Comparison of ENCODE assay signal across 3 cellular contexts in genomic region chr17:68108313-68109000, GRCh38.
TF ChIP-seq lines count a peak whose summit lies in the region.

No MANE protein-coding gene starts in this region.

TF ChIP-seq in HepG2, 621 proteins besides CTCF, POLR2A, EP300 and RAD21:
- TF ChIP-seq MAFF (IDR thresholded peaks at IDR 0.05; ENCODE audit: low read depth, low read length) (peak; percentile 60; the same call in 1 of the 2 replicates), CHD4 (IDR thresholded peaks at IDR 0.05; ENCODE audit: borderline replicate concordance, low read length) (peak; percentile 61; the same call in 1 of the 2 replicates), MEF2D (CRISPR knock-in tag; IDR thresholded peaks at IDR 0.05) (no peak), MED13 (CRISPR knock-in tag; IDR thresholded peaks at IDR 0.05) (no peak), ZNF280D (CRISPR knock-in tag; IDR thresholded peaks at IDR 0.05) (peak; percentile 77; the same call in 1 of the 2 replicates), ZFP36L2 (CRISPR knock-in tag; IDR thresholded peaks at IDR 0.05) (no peak), NR2F6 (IDR thresholded peaks at IDR 0.05) (no peak), NR2F6 (CRISPR knock-in tag; IDR thresholded peaks at IDR 0.05) (no peak), ZMYM3 (CRISPR knock-in tag; IDR thresholded peaks at IDR 0.05) (peak; percentile 43; the same call in 1 of the 2 replicates), MAFK (conservative IDR thresholded peaks at IDR 0.05 in 1 of 2, IDR thresholded peaks at IDR 0.05 in 1 of 2; ENCODE audit: low read length in 2 of 2) (peak; percentile 61 to 77)
- TF ChIP-seq, protein P1, sequence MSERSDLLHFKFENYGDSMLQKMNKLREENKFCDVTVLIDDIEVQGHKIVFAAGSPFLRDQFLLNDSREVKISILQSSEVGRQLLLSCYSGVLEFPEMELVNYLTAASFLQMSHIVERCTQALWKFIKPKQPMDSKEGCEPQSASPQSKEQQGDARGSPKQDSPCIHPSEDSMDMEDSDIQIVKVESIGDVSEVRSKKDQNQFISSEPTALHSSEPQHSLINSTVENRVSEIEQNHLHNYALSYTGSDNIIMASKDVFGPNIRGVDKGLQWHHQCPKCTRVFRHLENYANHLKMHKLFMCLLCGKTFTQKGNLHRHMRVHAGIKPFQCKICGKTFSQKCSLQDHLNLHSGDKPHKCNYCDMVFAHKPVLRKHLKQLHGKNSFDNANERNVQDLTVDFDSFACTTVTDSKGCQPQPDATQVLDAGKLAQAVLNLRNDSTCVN (CRISPR knock-in tag; IDR thresholded peaks at IDR 0.05; ENCODE audit: borderline replicate concordance) = no peak
- TF ChIP-seq, protein P2, sequence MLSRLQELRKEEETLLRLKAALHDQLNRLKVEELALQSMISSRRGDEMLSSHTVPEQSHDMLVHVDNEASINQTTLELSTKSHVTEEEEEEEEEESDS (CRISPR knock-in tag; IDR thresholded peaks at IDR 0.05; ENCODE audit: borderline replicate concordance) = no peak

TF ChIP-seq in IMR-90, 13 proteins besides CTCF, POLR2A, EP300 and RAD21:
- TF ChIP-seq RCOR1 (IDR thresholded peaks at IDR 0.05; ENCODE audit: insufficient replicate concordance, low read length) (no peak), MAFK (IDR thresholded peaks at IDR 0.05; ENCODE audit: low read depth, low read length) (0 out of 2 replicates have a peak, but pooled peaks have one; percentile 22)

TF ChIP-seq in K562, 482 proteins besides CTCF, POLR2A, EP300 and RAD21:
- peak; percentile 67 for TF ChIP-seq ZNF316 (IDR thresholded peaks at IDR 0.05)
- TF ChIP-seq SMARCC2 (IDR thresholded peaks at IDR 0.05; ENCODE audit: low read depth) = no peak
- peak; percentile 48 for TF ChIP-seq RBM25 (IDR thresholded peaks at IDR 0.05; ENCODE audit: low read depth, low read length, severe bottlenecking)
